Comparison of ENCODE assay signal across 1 cellular context in the genomic region with DNA sequence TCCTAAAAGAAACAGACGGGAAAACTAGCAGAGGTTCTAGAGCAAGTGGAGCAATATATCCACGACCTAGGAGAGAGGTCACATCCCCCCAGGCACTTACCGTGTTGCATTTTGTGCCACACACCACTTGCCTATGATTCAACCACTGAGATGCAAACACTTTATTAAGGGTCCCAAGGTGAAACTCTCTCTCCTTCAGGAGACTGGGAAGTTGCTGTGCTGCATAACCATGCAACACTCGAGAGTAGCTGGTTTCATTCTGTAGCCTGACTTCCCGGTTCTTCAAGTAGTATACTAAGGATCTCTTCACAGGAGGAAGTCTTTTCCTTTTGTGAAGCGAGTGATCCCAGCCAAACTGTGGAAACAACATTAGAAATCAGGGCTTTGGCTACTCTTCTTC.
TF ChIP-seq lines count a peak whose summit lies in the region.

No MANE protein-coding gene starts in this region.

TF ChIP-seq in GM12878, 131 proteins besides CTCF, POLR2A, EP300 and RAD21:
- TF ChIP-seq, protein P1, sequence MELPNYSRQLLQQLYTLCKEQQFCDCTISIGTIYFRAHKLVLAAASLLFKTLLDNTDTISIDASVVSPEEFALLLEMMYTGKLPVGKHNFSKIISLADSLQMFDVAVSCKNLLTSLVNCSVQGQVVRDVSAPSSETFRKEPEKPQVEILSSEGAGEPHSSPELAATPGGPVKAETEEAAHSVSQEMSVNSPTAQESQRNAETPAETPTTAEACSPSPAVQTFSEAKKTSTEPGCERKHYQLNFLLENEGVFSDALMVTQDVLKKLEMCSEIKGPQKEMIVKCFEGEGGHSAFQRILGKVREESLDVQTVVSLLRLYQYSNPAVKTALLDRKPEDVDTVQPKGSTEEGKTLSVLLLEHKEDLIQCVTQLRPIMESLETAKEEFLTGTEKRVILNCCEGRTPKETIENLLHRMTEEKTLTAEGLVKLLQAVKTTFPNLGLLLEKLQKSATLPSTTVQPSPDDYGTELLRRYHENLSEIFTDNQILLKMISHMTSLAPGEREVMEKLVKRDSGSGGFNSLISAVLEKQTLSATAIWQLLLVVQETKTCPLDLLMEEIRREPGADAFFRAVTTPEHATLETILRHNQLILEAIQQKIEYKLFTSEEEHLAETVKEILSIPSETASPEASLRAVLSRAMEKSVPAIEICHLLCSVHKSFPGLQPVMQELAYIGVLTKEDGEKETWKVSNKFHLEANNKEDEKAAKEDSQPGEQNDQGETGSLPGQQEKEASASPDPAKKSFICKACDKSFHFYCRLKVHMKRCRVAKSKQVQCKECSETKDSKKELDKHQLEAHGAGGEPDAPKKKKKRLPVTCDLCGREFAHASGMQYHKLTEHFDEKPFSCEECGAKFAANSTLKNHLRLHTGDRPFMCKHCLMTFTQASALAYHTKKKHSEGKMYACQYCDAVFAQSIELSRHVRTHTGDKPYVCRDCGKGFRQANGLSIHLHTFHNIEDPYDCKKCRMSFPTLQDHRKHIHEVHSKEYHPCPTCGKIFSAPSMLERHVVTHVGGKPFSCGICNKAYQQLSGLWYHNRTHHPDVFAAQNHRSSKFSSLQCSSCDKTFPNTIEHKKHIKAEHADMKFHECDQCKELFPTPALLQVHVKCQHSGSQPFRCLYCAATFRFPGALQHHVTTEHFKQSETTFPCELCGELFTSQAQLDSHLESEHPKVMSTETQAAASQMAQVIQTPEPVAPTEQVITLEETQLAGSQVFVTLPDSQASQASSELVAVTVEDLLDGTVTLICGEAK (IDR thresholded peaks at IDR 0.05; ENCODE audit: borderline replicate concordance), result no peak
- TF ChIP-seq SPI1 (IDR thresholded peaks at IDR 0.05; ENCODE audit: borderline replicate concordance, insufficient read depth, low read depth, low read length), result 0 out of 2 replicates have a peak, but pooled peaks have one; percentile 4
